ENCODE assay signal across 8 cellular contexts in the genomic region with DNA sequence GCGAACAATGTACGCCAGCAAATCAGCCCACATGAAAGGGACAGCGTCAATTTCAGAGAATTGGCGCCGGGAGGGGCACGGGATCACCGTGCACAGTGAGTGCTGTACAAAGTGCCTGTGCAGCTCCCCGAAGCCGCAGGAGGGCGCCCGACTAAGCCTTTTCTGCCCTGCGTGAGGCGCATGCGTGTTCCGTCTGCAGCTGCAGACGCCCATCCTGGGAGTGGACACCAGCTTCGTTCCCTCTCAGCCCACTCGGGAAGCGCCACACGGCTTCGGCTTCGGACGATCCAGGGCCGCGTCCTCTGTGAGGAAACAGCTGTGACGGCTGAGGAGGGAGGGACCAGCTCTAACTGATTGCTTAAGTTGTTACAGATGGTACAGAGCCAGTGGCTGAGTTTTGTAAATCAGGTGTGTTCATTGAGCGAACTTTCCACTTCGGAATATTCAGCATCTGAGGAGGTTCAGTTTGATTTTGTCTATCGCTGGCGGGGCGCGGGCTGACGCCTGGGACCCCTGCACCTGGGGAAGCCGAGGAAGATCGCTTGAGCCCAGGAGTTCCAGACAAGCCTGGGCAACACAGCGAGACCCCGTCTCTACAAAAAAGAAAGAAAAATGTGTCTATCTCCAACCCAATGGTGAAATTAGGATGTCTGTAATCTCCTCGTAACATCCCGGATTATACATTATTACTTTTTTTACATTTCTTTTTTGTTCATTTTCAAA. TPM values are rescaled to one million over a fixed set of nuclear protein-coding genes. Genes with fewer than 3 reads are reported as not detected.
DNase-seq lines count a peak whose midpoint lies in the region; ATAC-seq and TF ChIP-seq lines count a peak whose summit lies in the region.

No MANE protein-coding gene starts in this region.

- H3K4me1 Mint-ChIP-seq in activated T-cell treated with anti-CD3 and anti-CD28 coated beads, Interleukin-2, amount 50 U/mL, for 72 hours (ENCODE audit: low read depth) = peaks cover 19% of the 10 kb centered on the region

- no peaks in the 10 kb centered on the region for H3K9me2 ChIP-seq in PC-9 (ENCODE audit: insufficient read depth)

- no peaks in the 10 kb centered on the region for H3K36me3 ChIP-seq in HUES6 (ENCODE audit: control insufficient read depth, insufficient read depth, low read length)
- H3K36me3 ChIP-seq in PC-9 (ENCODE audit: low read depth) = no peaks in the 10 kb centered on the region
- H3K36me3 ChIP-seq in esophagus squamous epithelium = no peaks in the 10 kb centered on the region
- no peaks in the 10 kb centered on the region for H3K36me3 ChIP-seq in mucosa of stomach (ENCODE audit: control insufficient read depth, insufficient read depth, low read length)

- H3K9me3 Mint-ChIP-seq in activated T-cell treated with anti-CD3 and anti-CD28 coated beads, Interleukin-2, amount 50 U/mL, for 72 hours = no peaks in the 10 kb centered on the region

- H3K79me2 ChIP-seq in PC-9 (ENCODE audit: low read depth) = no peaks in the 10 kb centered on the region

- H2AFZ ChIP-seq in PC-9 = peak overlapping the region; percentile 87

- TF ChIP-seq CTCF in PC-9 (conservative IDR thresholded peaks at IDR 0.05) = peak; percentile 69
- peak; percentile 81 to 96 (median 88) for TF ChIP-seq CTCF in esophagus squamous epithelium (IDR thresholded peaks at IDR 0.05)

- H3K9me3 ChIP-seq in HUES6 (ENCODE audit: control insufficient read depth, insufficient read depth, low read depth, low read length) (peaks cover 4% of the 10 kb centered on the region; the same call in 1 of the 2 replicates), PC-9 (ENCODE audit: insufficient read depth, low read depth) (0 out of 2 replicates have a peak, but pooled peaks cover under 1% of the 10 kb centered on the region), esophagus squamous epithelium (no peaks in the 10 kb centered on the region), mucosa of stomach (ENCODE audit: control insufficient read depth, low read length) (no peaks in the 10 kb centered on the region)

- H3K4me3 Mint-ChIP-seq in activated T-cell treated with anti-CD3 and anti-CD28 coated beads, Interleukin-2, amount 50 U/mL, for 72 hours = peak overlapping the region; percentile 87 to 92

- 19 to 23% methylated on average over 16 to 24 of the region's 39 CpGs for WGBS in esophagus squamous epithelium, 2 donors

- H3K27ac Mint-ChIP-seq in activated T-cell treated with anti-CD3 and anti-CD28 coated beads, Interleukin-2, amount 50 U/mL, for 72 hours = peak overlapping the region; percentile 98

- H3K4me2 ChIP-seq in PC-9 = peak overlapping the region; percentile 82

- no peak overlapping the region for H3K9ac ChIP-seq in HUES6 (ENCODE audit: low read length)
- peak overlapping the region; percentile 41 for H3K9ac ChIP-seq in mucosa of stomach (ENCODE audit: low read length)

- H3F3A ChIP-seq in PC-9 (ENCODE audit: insufficient read depth, low read depth) = no peaks in the 10 kb centered on the region

- H3K4me1 ChIP-seq in HUES6 (ENCODE audit: control insufficient read depth, insufficient read depth, low read length) (no peaks in the 10 kb centered on the region), PC-9 (replicated peaks; ENCODE audit: insufficient read depth) (no peaks in the 10 kb centered on the region), esophagus squamous epithelium (peaks cover 0 to 32% (median 4%) of the 10 kb centered on the region in 3 donors), mucosa of stomach (ENCODE audit: control insufficient read depth, insufficient read depth, low read length) (peaks cover 6% of the 10 kb centered on the region)

- DNase-seq in DMS 273 (lab: John Stamatoyannopoulos, UW; ENCODE audit: unreplicated experiment) (peak; percentile 92), PC-9 (peak; percentile 67 to 95), esophagus squamous epithelium (lab: John Stamatoyannopoulos, UW) (peak; percentile 21), GF-D8 (lab: John Stamatoyannopoulos, UW) (no peak)
- DNase-seq in activated T-cell treated with anti-CD3 and anti-CD28 coated beads, Interleukin-2, amount 50 U/mL, for 72 hours = peak; percentile 94
- DNase-seq in stimulated activated CD8-positive, alpha-beta memory T cell treated with anti-CD3 and anti-CD28 coated beads, Interleukin-2, amount 100 ng/mL, for 48 hours (ENCODE audit: low read depth in 2 of 2) = peak; percentile 85 to 92

- H3K36me3 Mint-ChIP-seq in activated T-cell treated with anti-CD3 and anti-CD28 coated beads, Interleukin-2, amount 50 U/mL, for 72 hours (ENCODE audit: insufficient read depth in 2 of 2) = peaks cover 0 to 2% of the 10 kb centered on the region in 2 donors

- TF ChIP-seq POLR2A in esophagus squamous epithelium (IDR thresholded peaks at IDR 0.05) = no peak

- POLR2A ChIA-PET in PC-9 (lab: Charles Lee; ENCODE audit: unreplicated experiment) = interaction anchor here (0.5 to 0.7 kb wide), 3 partner anchors 48 to 166 kb away, joined by 4 to 5 read pairs (median 5); no protein-coding TSS in a partner anchor

- CTCF ChIA-PET in PC-9 (lab: Charles Lee) = interaction anchor here (0.6 to 0.8 kb wide), 4 partner anchors 15 to 404 kb away, joined by 3 to 7 read pairs (median 3); partner anchors contain the start of gene ZNF287

- intact Hi-C loops in PC-9 (cut with micrococcal nuclease; ENCODE audit: unreplicated experiment) = loop anchor here (1.0 to 10.0 kb wide), 3 partner anchors 137 to 407 kb away; no protein-coding TSS in a partner anchor
- intact Hi-C loops in esophagus squamous epithelium (cut with DNase I) = no loop called here

- H3K27me3 Mint-ChIP-seq in activated T-cell treated with anti-CD3 and anti-CD28 coated beads, Interleukin-2, amount 50 U/mL, for 72 hours (ENCODE audit: low read depth) = peaks cover 34% of the 10 kb centered on the region

- H3K27me3 ChIP-seq in HUES6 (ENCODE audit: control insufficient read depth, insufficient read depth, low read length) (peaks cover 24% of the 10 kb centered on the region), PC-9 (ENCODE audit: insufficient read depth, low read depth) (no peaks in the 10 kb centered on the region), esophagus squamous epithelium (no peaks in the 10 kb centered on the region), mucosa of stomach (ENCODE audit: control insufficient read depth, insufficient read depth, low read length) (peaks cover 14% of the 10 kb centered on the region)

- H3K27ac ChIP-seq in HUES6 (ENCODE audit: low read depth, low read length) (no peak overlapping the region), PC-9 (no peak overlapping the region), esophagus squamous epithelium (peak overlapping the region; percentile 1 to 40 (median 26))

- ATAC-seq in activated T-cell treated with anti-CD3 and anti-CD28 coated beads, Interleukin-2, amount 50 U/mL, for 72 hours (replicated peaks in 1 of 2) = peak; percentile 98

- TSS peak; percentile 97 for BruUV-seq in PC-9 (replicated peaks; lab: Mats Ljungman, UMichigan)

- H3K4me3 ChIP-seq in HUES6 (ENCODE audit: low read depth, low read length) = peak overlapping the region; percentile 45; the same call in 1 of the 2 replicates
- peak overlapping the region; percentile 56; the same call in 1 of the 2 replicates for H3K4me3 ChIP-seq in PC-9
- peak overlapping the region; percentile 21 to 62 (median 37) for H3K4me3 ChIP-seq in esophagus squamous epithelium
- peak overlapping the region; percentile 27 for H3K4me3 ChIP-seq in mucosa of stomach (ENCODE audit: low read length)

- no peaks in the 10 kb centered on the region for H4K20me1 ChIP-seq in PC-9 (ENCODE audit: insufficient read depth)

RNA-seq across cellular contexts. Expression of gene ZNF287, which starts 15.4 kb away (rescaled TPM):
- total RNA-seq in PC-9 (2021) (4.3 and 4.5 TPM in 2 replicates), esophagus squamous epithelium (1 to 10 TPM; 2.1 to 3.8 (median 2.2) TPM)
- total RNA-seq in activated T-cell treated with anti-CD3 and anti-CD28 coated beads, Interleukin-2, amount 50 U/mL, for 72 hours = 1 to 10 TPM; 7.3 to 9.2 TPM

Comparison
In these comparisons a context has a peak if more than half of its experiments do, and no peak if none do; other contexts are left out.
1. H3K27ac ChIP-seq: peak in esophagus squamous epithelium (4 of 4); none in HUES6 (single experiment) and PC-9 (single experiment).
2. Peak in every context shown above with its lines, with median percentiles within 50 percentile points of each other: H3K4me3 ChIP-seq.